ENCODE assay signal across 20 cellular contexts in the genomic region with DNA sequence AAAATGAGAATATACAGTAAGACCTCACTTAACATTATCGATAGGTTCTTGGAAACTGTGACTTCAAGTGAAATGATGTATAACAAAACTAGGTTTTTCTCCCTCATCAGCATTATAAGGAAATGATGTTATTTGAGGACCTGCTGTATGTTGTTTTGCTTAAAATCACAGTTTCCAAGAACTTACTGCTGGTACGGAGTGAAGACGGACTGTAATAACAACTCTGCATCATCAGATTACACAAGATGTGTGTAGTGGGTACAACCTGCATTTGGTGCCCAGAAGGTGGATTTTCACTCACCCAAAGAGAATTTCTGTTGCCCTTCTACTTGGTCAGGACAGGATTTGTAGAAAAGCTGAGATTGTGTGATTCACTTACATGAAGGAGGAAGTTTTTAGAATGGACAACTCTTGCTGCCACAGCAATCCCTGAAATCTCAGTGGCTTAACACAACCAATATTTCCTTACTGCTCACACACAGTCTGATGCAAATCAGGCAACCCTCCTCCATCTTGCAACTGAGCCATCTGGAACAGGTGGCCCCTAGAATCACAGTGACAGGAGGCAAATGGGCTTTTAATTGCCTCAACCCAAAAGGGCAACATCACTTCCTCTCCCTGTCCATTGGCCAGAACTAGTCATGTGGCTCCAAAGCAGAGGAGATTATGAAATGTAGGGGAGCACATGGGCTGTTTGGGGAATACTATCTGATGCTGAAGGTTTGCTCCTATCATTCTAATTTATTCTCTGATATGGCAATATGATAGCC.
DNase-seq lines count a peak whose midpoint lies in the region; ATAC-seq lines count a peak whose summit lies in the region.
"Had no signal": no experiment of that assay in that cellular context is flagged by ENCODE, and none has a peak within 500 bp of the region (broad histone marks: within the 10 kb centered on the region; RNA-seq: fewer than 3 reads in every experiment).

No MANE protein-coding gene starts in this region.

- DNase-seq in stimulated activated naive CD8-positive, alpha-beta T cell treated with anti-CD3 and anti-CD28 coated beads, Interleukin-15, Interleukin-2, amounts not matched to agents 100 U/mL and 50 U/mL, for 24 hours: no peak
- DNase-seq in NCI-H2171 (lab: John Stamatoyannopoulos, UW) (peak; percentile 78), midbrain (lab: John Stamatoyannopoulos, UW) (no peak), NOMO-1 treated with DMSO at 0.1 percent for 48 hours (lab: John Stamatoyannopoulos, UW; ENCODE audit: unreplicated experiment) (no peak)
- peak; percentile 21 for DNase-seq in activated CD4-positive, alpha-beta memory T cell treated with anti-CD3 and anti-CD28 coated beads, Interleukin-2, amount 10 ng/mL, durations not matched to agents 7 days and 5 days
- no peak for DNase-seq in stimulated activated CD4-positive, alpha-beta T cell treated with anti-CD3 and anti-CD28 coated beads, Interleukin-4, amount 100 ng/mL, for 24 hours
- DNase-seq: activated CD4-positive, CD25-positive, alpha-beta regulatory T cell treated with anti-CD3 and anti-CD28 coated beads, Interleukin-2, amount 50 U/mL, for 72 hours; activated CD8-positive, alpha-beta memory T cell treated with anti-CD3 and anti-CD28 coated beads, Interleukin-2, amount 50 U/mL, for 48 hours; aorta; central memory CD4-positive, alpha-beta T cell; COR-L47; foreskin fibroblast; HCEC 1CT; hippocampal formation; NCI-H226; small intestine; stomach had no signal

- POLR2A ChIA-PET in activated CD4-positive, alpha-beta memory T cell treated with anti-CD3 and anti-CD28 coated beads, Interleukin-2, amount 10 ng/mL, durations not matched to agents 7 days and 5 days (lab: Charles Lee): no interaction called here

- CTCF ChIA-PET in activated CD4-positive, alpha-beta memory T cell treated with anti-CD3 and anti-CD28 coated beads, Interleukin-2, amount 10 ng/mL, durations not matched to agents 7 days and 5 days (lab: Charles Lee): interaction anchor here (1.0 kb wide), 1 partner anchor 40 kb away, joined by 4 read pairs; no protein-coding TSS in a partner anchor

- peak overlapping the region; percentile 71 for H3K27ac Mint-ChIP-seq in stimulated activated naive CD8-positive, alpha-beta T cell treated with anti-CD3 and anti-CD28 coated beads, Interleukin-15, Interleukin-2, amounts not matched to agents 100 ng/mL and 50 ng/mL, for 24 hours
- peak overlapping the region; percentile 87 for H3K27ac Mint-ChIP-seq in activated CD4-positive, alpha-beta memory T cell treated with anti-CD3 and anti-CD28 coated beads, Interleukin-2, amount 10 ng/mL, durations not matched to agents 7 days and 5 days
- H3K27ac Mint-ChIP-seq: type B pancreatic cell had no signal

- H3K9me3 Mint-ChIP-seq in stimulated activated naive CD8-positive, alpha-beta T cell treated with anti-CD3 and anti-CD28 coated beads, Interleukin-15, Interleukin-2, amounts not matched to agents 100 ng/mL and 50 ng/mL, for 24 hours: no peaks in the 10 kb centered on the region
- H3K9me3 Mint-ChIP-seq in activated CD4-positive, alpha-beta memory T cell treated with anti-CD3 and anti-CD28 coated beads, Interleukin-2, amount 10 ng/mL, durations not matched to agents 7 days and 5 days: no peaks in the 10 kb centered on the region
- H3K9me3 Mint-ChIP-seq: activated naive CD4-positive, alpha-beta T cell treated with anti-CD3 and anti-CD28 coated beads, Interleukin-2, amount 50 U/mL, for 24 hours; type B pancreatic cell had no signal

- peaks cover 28% of the 10 kb centered on the region for H3K36me3 Mint-ChIP-seq in stimulated activated naive CD8-positive, alpha-beta T cell treated with anti-CD3 and anti-CD28 coated beads, Interleukin-15, Interleukin-2, amounts not matched to agents 100 ng/mL and 50 ng/mL, for 24 hours (ENCODE audit: low read depth)
- H3K36me3 Mint-ChIP-seq in activated CD4-positive, alpha-beta memory T cell treated with anti-CD3 and anti-CD28 coated beads, Interleukin-2, amount 10 ng/mL, durations not matched to agents 7 days and 5 days (ENCODE audit: low read depth): peaks cover 19% of the 10 kb centered on the region
- H3K36me3 Mint-ChIP-seq: type B pancreatic cell had no signal

- no peak for ATAC-seq in stimulated activated naive CD8-positive, alpha-beta T cell treated with anti-CD3 and anti-CD28 coated beads, Interleukin-15, Interleukin-2, amounts not matched to agents 100 U/mL and 50 U/mL, for 24 hours

- H3K27me3 Mint-ChIP-seq in stimulated activated naive CD8-positive, alpha-beta T cell treated with anti-CD3 and anti-CD28 coated beads, Interleukin-15, Interleukin-2, amounts not matched to agents 100 ng/mL and 50 ng/mL, for 24 hours: no peaks in the 10 kb centered on the region
- H3K27me3 Mint-ChIP-seq in activated CD4-positive, alpha-beta memory T cell treated with anti-CD3 and anti-CD28 coated beads, Interleukin-2, amount 10 ng/mL, durations not matched to agents 7 days and 5 days: no peaks in the 10 kb centered on the region
- H3K27me3 Mint-ChIP-seq: activated naive CD4-positive, alpha-beta T cell treated with anti-CD3 and anti-CD28 coated beads, Interleukin-2, amount 50 U/mL, for 24 hours; type B pancreatic cell had no signal

- no peak overlapping the region for H3K4me3 Mint-ChIP-seq in stimulated activated naive CD8-positive, alpha-beta T cell treated with anti-CD3 and anti-CD28 coated beads, Interleukin-15, Interleukin-2, amounts not matched to agents 100 ng/mL and 50 ng/mL, for 24 hours
- peak overlapping the region; percentile 34 for H3K4me3 Mint-ChIP-seq in activated CD4-positive, alpha-beta memory T cell treated with anti-CD3 and anti-CD28 coated beads, Interleukin-2, amount 10 ng/mL, durations not matched to agents 7 days and 5 days
- H3K4me3 Mint-ChIP-seq: activated naive CD4-positive, alpha-beta T cell treated with anti-CD3 and anti-CD28 coated beads, Interleukin-2, amount 50 U/mL, for 24 hours; type B pancreatic cell had no signal

- no peaks in the 10 kb centered on the region for H3K4me1 Mint-ChIP-seq in stimulated activated naive CD8-positive, alpha-beta T cell treated with anti-CD3 and anti-CD28 coated beads, Interleukin-15, Interleukin-2, amounts not matched to agents 100 ng/mL and 50 ng/mL, for 24 hours (ENCODE audit: low read depth)
- peaks cover 37% of the 10 kb centered on the region for H3K4me1 Mint-ChIP-seq in activated CD4-positive, alpha-beta memory T cell treated with anti-CD3 and anti-CD28 coated beads, Interleukin-2, amount 10 ng/mL, durations not matched to agents 7 days and 5 days

Comparison
In these comparisons a context has a peak if more than half of its experiments do, and no peak if none do; other contexts are left out.
1. DNase-seq: peak in NCI-H2171 (single experiment) and activated CD4-positive, alpha-beta memory T cell treated with anti-CD3 and anti-CD28 coated beads, Interleukin-2, amount 10 ng/mL, durations not matched to agents 7 days and 5 days (single experiment); none in stimulated activated naive CD8-positive, alpha-beta T cell treated with anti-CD3 and anti-CD28 coated beads, Interleukin-15, Interleukin-2, amounts not matched to agents 100 U/mL and 50 U/mL, for 24 hours (single experiment), midbrain (single experiment), stimulated activated CD4-positive, alpha-beta T cell treated with anti-CD3 and anti-CD28 coated beads, Interleukin-4, amount 100 ng/mL, for 24 hours (single experiment) and NOMO-1 treated with DMSO at 0.1 percent for 48 hours (single experiment).